In genomic region chr2:211237586-211237985, GRCh38 we compare ENCODE assay signal across 15 cellular contexts.
"Had no signal": no experiment of that assay in that cellular context is flagged by ENCODE, and none has a peak within 500 bp of the region (broad histone marks: within the 10 kb centered on the region; RNA-seq: fewer than 3 reads in every experiment).

No MANE protein-coding gene starts in this region.

- H3K4me3 ChIP-seq: smooth muscle cell, tibial artery had no signal

- H3K4me1 ChIP-seq: tibial artery had no signal

- H3K4me3 Mint-ChIP-seq: activated naive CD4-positive, alpha-beta T cell treated with anti-CD3 and anti-CD28 coated beads, Interleukin-2, amount 50 U/mL, for 24 hours; brain; central memory CD8-positive, alpha-beta T cell; mesothelial cell of epicardium; stimulated activated effector memory CD8-positive, alpha-beta T cell treated with anti-CD3 and anti-CD28 coated beads, Interleukin-12 subunit alpha, Interleukin-12 subunit beta, amount 100 ng/mL, for 72 hours; T-helper 17 cell had no signal

- H3K27me3 Mint-ChIP-seq: activated naive CD4-positive, alpha-beta T cell treated with anti-CD3 and anti-CD28 coated beads, Interleukin-2, amount 50 U/mL, for 24 hours; brain; central memory CD8-positive, alpha-beta T cell; T-helper 17 cell had no signal

- H3K27ac ChIP-seq: neutrophil, tibial artery had no signal

- H3K36me3 ChIP-seq: neutrophil, tibial artery had no signal

- DNase-seq: activated CD4-positive, alpha-beta T cell treated with anti-CD3 and anti-CD28 coated beads, Interleukin-2, amount 50 U/mL, for 4 hours; activated T-cell treated with anti-CD3 and anti-CD28 coated beads, Interleukin-2, amount 50 U/mL, for 1 hour; amniotic stem cell; hippocampal formation; kidney glomerular epithelial cell; right cardiac atrium; T-helper 17 cell; tibial artery had no signal

- H3K9me3 ChIP-seq: neutrophil, tibial artery had no signal

- H3K4me2 ChIP-seq: smooth muscle cell had no signal

- H3K9me3 Mint-ChIP-seq: activated naive CD4-positive, alpha-beta T cell treated with anti-CD3 and anti-CD28 coated beads, Interleukin-2, amount 50 U/mL, for 24 hours had no signal

- H3K4me1 Mint-ChIP-seq: activated naive CD4-positive, alpha-beta T cell treated with anti-CD3 and anti-CD28 coated beads, Interleukin-2, amount 50 U/mL, for 24 hours; central memory CD8-positive, alpha-beta T cell; mesothelial cell of epicardium; stimulated activated effector memory CD8-positive, alpha-beta T cell treated with anti-CD3 and anti-CD28 coated beads, Interleukin-12 subunit alpha, Interleukin-12 subunit beta, amount 100 ng/mL, for 72 hours; T-helper 17 cell had no signal

- H3K36me3 Mint-ChIP-seq: activated naive CD4-positive, alpha-beta T cell treated with anti-CD3 and anti-CD28 coated beads, Interleukin-2, amount 50 U/mL, for 24 hours; brain; mesothelial cell of epicardium; stimulated activated effector memory CD8-positive, alpha-beta T cell treated with anti-CD3 and anti-CD28 coated beads, Interleukin-12 subunit alpha, Interleukin-12 subunit beta, amount 100 ng/mL, for 72 hours had no signal

- H3K27me3 ChIP-seq: neutrophil, tibial artery had no signal

- H3K27ac Mint-ChIP-seq: activated naive CD4-positive, alpha-beta T cell treated with anti-CD3 and anti-CD28 coated beads, Interleukin-2, amount 50 U/mL, for 24 hours; brain; mesothelial cell of epicardium; stimulated activated effector memory CD8-positive, alpha-beta T cell treated with anti-CD3 and anti-CD28 coated beads, Interleukin-12 subunit alpha, Interleukin-12 subunit beta, amount 100 ng/mL, for 72 hours; T-helper 17 cell had no signal
